Comparison of ENCODE assay signal across 20 cellular contexts in the genomic region with DNA sequence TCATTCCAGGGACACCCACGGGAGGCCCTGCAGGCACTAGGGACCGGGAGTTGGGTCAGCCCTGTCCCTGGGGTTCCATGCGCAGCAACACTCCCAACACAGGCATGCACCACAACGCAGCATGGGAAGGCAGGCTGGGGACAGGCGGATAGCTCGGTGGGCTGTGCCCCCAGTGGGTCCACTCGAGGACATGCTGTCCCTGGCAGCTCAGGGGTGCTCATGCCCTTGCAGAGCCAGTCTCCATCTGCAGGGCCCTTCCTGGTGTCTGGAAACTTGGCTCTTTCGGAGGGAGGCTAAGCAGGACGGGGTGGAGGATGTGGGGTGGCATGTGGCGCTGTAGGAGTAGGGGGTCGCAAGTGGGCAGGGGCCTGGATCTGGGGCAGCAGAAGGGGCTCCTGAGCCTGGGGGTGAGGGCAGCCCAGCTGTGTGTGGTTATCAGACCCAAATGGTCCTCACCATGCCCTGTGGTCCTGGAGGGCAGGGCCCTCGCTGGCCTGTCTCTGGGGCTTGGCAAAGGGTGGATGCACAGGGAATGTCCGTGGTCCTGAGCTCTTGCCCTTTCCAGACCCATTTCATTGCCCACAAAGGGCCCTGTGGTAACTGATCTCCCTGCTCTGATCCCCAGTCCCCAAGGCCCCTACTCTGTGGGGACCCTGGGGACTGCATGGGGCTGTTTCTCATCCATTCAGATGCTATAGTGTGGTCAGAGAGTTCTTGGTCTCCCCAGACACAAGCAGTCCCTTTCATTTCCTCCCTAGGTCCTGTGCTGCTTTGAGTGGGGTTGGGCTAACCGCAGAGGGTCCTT.
DNase-seq lines count a peak whose midpoint lies in the region; ATAC-seq and TF ChIP-seq lines count a peak whose summit lies in the region.
"Had no signal": no experiment of that assay in that cellular context is flagged by ENCODE, and none has a peak within 500 bp of the region (broad histone marks: within the 10 kb centered on the region; RNA-seq: fewer than 3 reads in every experiment).

No MANE protein-coding gene starts in this region.

- H3K36me3 ChIP-seq in effector memory CD4-positive, alpha-beta T cell (ENCODE audit: control insufficient read depth, insufficient read depth, low read length), result no peaks in the 10 kb centered on the region
- H3K36me3 ChIP-seq in GM23338 (ENCODE audit: insufficient read depth), result no peaks in the 10 kb centered on the region

- no peaks in the 10 kb centered on the region for H3F3A ChIP-seq in GM23338 (replicated peaks; ENCODE audit: low read depth)

- peaks cover 2% of the 10 kb centered on the region for H3K9me3 ChIP-seq in effector memory CD4-positive, alpha-beta T cell (ENCODE audit: control insufficient read depth, low read length)
- H3K9me3 ChIP-seq: testis had no signal

- no peak overlapping the region for H3K27ac ChIP-seq in effector memory CD4-positive, alpha-beta T cell (ENCODE audit: insufficient read depth, low read length, poor library complexity, severe bottlenecking)
- no peak overlapping the region for H3K27ac ChIP-seq in GM23338 (ENCODE audit: low read depth)
- H3K27ac ChIP-seq: epithelial cell of prostate, parathyroid adenoma, skin epidermis, testis had no signal

- peak; percentile 17 for ATAC-seq in GM18519 (IDR thresholded peaks at IDR 0.05; ENCODE audit: low FRiP score, unreplicated experiment)
- ATAC-seq in GM21515 (IDR thresholded peaks at IDR 0.05; ENCODE audit: unreplicated experiment), result peak; percentile 27
- no peak for ATAC-seq in GM23338
- ATAC-seq: left ventricle myocardium superior, Panc1 had no signal

- no peaks in the 10 kb centered on the region for H3K27me3 ChIP-seq in effector memory CD4-positive, alpha-beta T cell (replicated peaks; ENCODE audit: control insufficient read depth, insufficient read depth, low read length, poor library complexity, severe bottlenecking)
- H3K27me3 ChIP-seq in GM23338 (ENCODE audit: insufficient read depth), result no peaks in the 10 kb centered on the region
- H3K27me3 ChIP-seq: testis had no signal

- intact Hi-C loops in posterior vena cava (cut with DNase I), result loop anchor here in 1 of 2 donors (5.0 kb wide), 1 partner anchor 519 kb away; no protein-coding TSS in a partner anchor

- no peak overlapping the region for H3K4me3 ChIP-seq in effector memory CD4-positive, alpha-beta T cell (ENCODE audit: insufficient read depth, low read depth, low read length, poor library complexity, severe bottlenecking)
- H3K4me3 ChIP-seq in GM23338, result no peak overlapping the region
- H3K4me3 ChIP-seq: skin epidermis, testis had no signal

- no peak overlapping the region for H2AFZ ChIP-seq in GM23338
- H2AFZ ChIP-seq: parathyroid adenoma had no signal

- no peak overlapping the region for H3K4me2 ChIP-seq in GM23338

- peaks cover 16% of the 10 kb centered on the region for H3K4me1 Mint-ChIP-seq in GM23338

- no peak for TF ChIP-seq CTCF in GM23338 (conservative IDR thresholded peaks at IDR 0.05; ENCODE audit: low read depth in 2 of 2)

- peaks cover 11% of the 10 kb centered on the region for H3K27me3 Mint-ChIP-seq in GM23338 (ENCODE audit: insufficient read depth, low read depth, poor library complexity)

- no peak overlapping the region for H3K27ac Mint-ChIP-seq in GM23338

- DNase-seq in posterior vena cava (ENCODE audit: low spot score) (peak; percentile 66), NCI-H1694 treated with DMSO at 0.1 percent for 48 hours (lab: John Stamatoyannopoulos, UW) (no peak), GM23338 (ENCODE audit: low spot score) (no peak)
- DNase-seq in stimulated activated CD4-positive, alpha-beta T cell treated with anti-CD3 and anti-CD28 coated beads, Interleukin-2, amount 100 ng/mL, for 24 hours, result no peak
- DNase-seq in effector memory CD4-positive, alpha-beta T cell, result no peak
- DNase-seq: activated CD4-positive, alpha-beta T cell treated with anti-CD3 and anti-CD28 coated beads, Interleukin-2, amount 50 U/mL, for 1 hour; activated naive CD4-positive, alpha-beta T cell treated with Interleukin-2 at 50 U/mL for 16 hours; activated T-cell treated with anti-CD3 and anti-CD28 coated beads for 4 hours; cortex of kidney; left ventricle myocardium superior; NCI-H2081; NCI-H748 treated with DMSO at 0.1 percent for 48 hours; testis had no signal

- H3K4me1 ChIP-seq in effector memory CD4-positive, alpha-beta T cell (ENCODE audit: control insufficient read depth, insufficient read depth, low read length, poor library complexity, severe bottlenecking), result no peaks in the 10 kb centered on the region
- no peaks in the 10 kb centered on the region for H3K4me1 ChIP-seq in GM23338 (ENCODE audit: insufficient read depth)
- H3K4me1 ChIP-seq: parathyroid adenoma, testis had no signal

- H3K9me2 ChIP-seq in GM23338 (ENCODE audit: insufficient read depth), result no peaks in the 10 kb centered on the region

- 0 out of 2 replicates have a peak, but pooled peaks have one; percentile 6 for TF ChIP-seq POLR2A in Raji (IDR thresholded peaks at IDR 0.05; ENCODE audit: insufficient read depth, low read depth, low read length)

- H4K20me1 ChIP-seq in GM23338 (replicated peaks; ENCODE audit: insufficient read depth), result no peaks in the 10 kb centered on the region

- H3K79me2 ChIP-seq in GM23338 (replicated peaks; ENCODE audit: insufficient read depth), result no peaks in the 10 kb centered on the region
- H3K79me2 ChIP-seq: parathyroid adenoma had no signal

- H3K9me3 Mint-ChIP-seq in GM23338, result no peaks in the 10 kb centered on the region

- H3K4me3 Mint-ChIP-seq in GM23338, result no peak overlapping the region

- no peaks in the 10 kb centered on the region; the same call in 2 of the 3 replicates for H3K36me3 Mint-ChIP-seq in GM23338 (ENCODE audit: low read depth)

TF ChIP-seq in GM23338, 12 proteins besides CTCF, POLR2A, EP300 and RAD21 (continues in another document):
- TF ChIP-seq ZNF114 (CRISPR knock-in tag; IDR thresholded peaks at IDR 0.05), result no peak
- no peak for TF ChIP-seq EZH2phosphoT487 (IDR thresholded peaks at IDR 0.05; ENCODE audit: unreplicated experiment)
- TF ChIP-seq, protein P1, sequence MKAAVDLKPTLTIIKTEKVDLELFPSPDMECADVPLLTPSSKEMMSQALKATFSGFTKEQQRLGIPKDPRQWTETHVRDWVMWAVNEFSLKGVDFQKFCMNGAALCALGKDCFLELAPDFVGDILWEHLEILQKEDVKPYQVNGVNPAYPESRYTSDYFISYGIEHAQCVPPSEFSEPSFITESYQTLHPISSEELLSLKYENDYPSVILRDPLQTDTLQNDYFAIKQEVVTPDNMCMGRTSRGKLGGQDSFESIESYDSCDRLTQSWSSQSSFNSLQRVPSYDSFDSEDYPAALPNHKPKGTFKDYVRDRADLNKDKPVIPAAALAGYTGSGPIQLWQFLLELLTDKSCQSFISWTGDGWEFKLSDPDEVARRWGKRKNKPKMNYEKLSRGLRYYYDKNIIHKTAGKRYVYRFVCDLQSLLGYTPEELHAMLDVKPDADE (IDR thresholded peaks at IDR 0.05), result no peak
- TF ChIP-seq ZNF331 (CRISPR knock-in tag; IDR thresholded peaks at IDR 0.05; ENCODE audit: low read depth), result no peak
- TF ChIP-seq, protein P2, sequence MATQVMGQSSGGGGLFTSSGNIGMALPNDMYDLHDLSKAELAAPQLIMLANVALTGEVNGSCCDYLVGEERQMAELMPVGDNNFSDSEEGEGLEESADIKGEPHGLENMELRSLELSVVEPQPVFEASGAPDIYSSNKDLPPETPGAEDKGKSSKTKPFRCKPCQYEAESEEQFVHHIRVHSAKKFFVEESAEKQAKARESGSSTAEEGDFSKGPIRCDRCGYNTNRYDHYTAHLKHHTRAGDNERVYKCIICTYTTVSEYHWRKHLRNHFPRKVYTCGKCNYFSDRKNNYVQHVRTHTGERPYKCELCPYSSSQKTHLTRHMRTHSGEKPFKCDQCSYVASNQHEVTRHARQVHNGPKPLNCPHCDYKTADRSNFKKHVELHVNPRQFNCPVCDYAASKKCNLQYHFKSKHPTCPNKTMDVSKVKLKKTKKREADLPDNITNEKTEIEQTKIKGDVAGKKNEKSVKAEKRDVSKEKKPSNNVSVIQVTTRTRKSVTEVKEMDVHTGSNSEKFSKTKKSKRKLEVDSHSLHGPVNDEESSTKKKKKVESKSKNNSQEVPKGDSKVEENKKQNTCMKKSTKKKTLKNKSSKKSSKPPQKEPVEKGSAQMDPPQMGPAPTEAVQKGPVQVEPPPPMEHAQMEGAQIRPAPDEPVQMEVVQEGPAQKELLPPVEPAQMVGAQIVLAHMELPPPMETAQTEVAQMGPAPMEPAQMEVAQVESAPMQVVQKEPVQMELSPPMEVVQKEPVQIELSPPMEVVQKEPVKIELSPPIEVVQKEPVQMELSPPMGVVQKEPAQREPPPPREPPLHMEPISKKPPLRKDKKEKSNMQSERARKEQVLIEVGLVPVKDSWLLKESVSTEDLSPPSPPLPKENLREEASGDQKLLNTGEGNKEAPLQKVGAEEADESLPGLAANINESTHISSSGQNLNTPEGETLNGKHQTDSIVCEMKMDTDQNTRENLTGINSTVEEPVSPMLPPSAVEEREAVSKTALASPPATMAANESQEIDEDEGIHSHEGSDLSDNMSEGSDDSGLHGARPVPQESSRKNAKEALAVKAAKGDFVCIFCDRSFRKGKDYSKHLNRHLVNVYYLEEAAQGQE (IDR thresholded peaks at IDR 0.05; ENCODE audit: unreplicated experiment), result no peak
- no peak for TF ChIP-seq NANOG (IDR thresholded peaks at IDR 0.05; ENCODE audit: borderline replicate concordance)
- no peak for TF ChIP-seq POLR2AphosphoS5 (IDR thresholded peaks at IDR 0.05; ENCODE audit: low read depth)
